18 cellular contexts compared by ENCODE assay signal in genomic region chr16:3846087-3846486, GRCh38. TPM values are rescaled to one million over a fixed set of nuclear protein-coding genes. Genes with fewer than 3 reads are reported as not detected.
DNase-seq lines count a peak whose midpoint lies in the region; FAIRE-seq and TF ChIP-seq lines count a peak whose summit lies in the region.
"Had no signal": no experiment of that assay in that cellular context is flagged by ENCODE, and none has a peak within 500 bp of the region (broad histone marks: within the 10 kb centered on the region; RNA-seq: fewer than 3 reads in every experiment).

No MANE protein-coding gene starts in this region.

- peaks cover 60% of the 10 kb centered on the region for H3K4me1 Mint-ChIP-seq in activated naive CD4-positive, alpha-beta T cell treated with anti-CD3 and anti-CD28 coated beads, Interleukin-2, amount 50 U/mL, for 24 hours
- H3K4me1 Mint-ChIP-seq in endodermal cell, result peaks cover 18% of the 10 kb centered on the region

- H3K27me3 ChIP-seq in endodermal cell (ENCODE audit: control insufficient read depth, insufficient read depth, low read length, poor library complexity, severe bottlenecking), result no peaks in the 10 kb centered on the region

- peak; percentile 48 for FAIRE-seq in G401.6 (lab: Jason Lieb, UNC)
- FAIRE-seq: A549, GM12891, GM19239 had no signal

- no peaks in the 10 kb centered on the region for H3K27me3 Mint-ChIP-seq in activated naive CD4-positive, alpha-beta T cell treated with anti-CD3 and anti-CD28 coated beads, Interleukin-2, amount 50 U/mL, for 24 hours
- H3K27me3 Mint-ChIP-seq in endodermal cell (ENCODE audit: insufficient read depth), result no peaks in the 10 kb centered on the region

- H3K27ac Mint-ChIP-seq in activated naive CD4-positive, alpha-beta T cell treated with anti-CD3 and anti-CD28 coated beads, Interleukin-2, amount 50 U/mL, for 24 hours, result peak overlapping the region; percentile 68
- peak overlapping the region; percentile 30 for H3K27ac Mint-ChIP-seq in endodermal cell
- H3K27ac Mint-ChIP-seq: CD8-positive, alpha-beta T cell had no signal

- no peak overlapping the region for H3K27ac ChIP-seq in endodermal cell (ENCODE audit: low read depth, low read length)
- H3K27ac ChIP-seq: A549, C4-2B, GM23248, HL-60 had no signal

- H3K9ac ChIP-seq in endodermal cell (ENCODE audit: extremely low read depth, low read length, poor library complexity, severe bottlenecking), result no peak overlapping the region
- H3K9ac ChIP-seq: GM23248 had no signal

- H3K36me3 Mint-ChIP-seq in activated naive CD4-positive, alpha-beta T cell treated with anti-CD3 and anti-CD28 coated beads, Interleukin-2, amount 50 U/mL, for 24 hours, result peaks cover 7% of the 10 kb centered on the region
- H3K36me3 Mint-ChIP-seq in endodermal cell (ENCODE audit: low read depth), result peaks cover 43% of the 10 kb centered on the region

- no peak for TF ChIP-seq CTCF in endodermal cell (conservative IDR thresholded peaks at IDR 0.05)
- TF ChIP-seq CTCF in GM10248 (IDR thresholded peaks at IDR 0.05; ENCODE audit: control extremely low read depth, extremely low read depth, low read depth, missing control alignments), result no peak

- H3K4me1 ChIP-seq in endodermal cell (ENCODE audit: control insufficient read depth, insufficient read depth, low read length), result no peaks in the 10 kb centered on the region

- H3K9me3 ChIP-seq in endodermal cell (ENCODE audit: control insufficient read depth, low read length), result no peaks in the 10 kb centered on the region
- H3K9me3 ChIP-seq: A549, HAP-1 had no signal

- H3K9me3 Mint-ChIP-seq in activated naive CD4-positive, alpha-beta T cell treated with anti-CD3 and anti-CD28 coated beads, Interleukin-2, amount 50 U/mL, for 24 hours, result no peaks in the 10 kb centered on the region
- no peaks in the 10 kb centered on the region for H3K9me3 Mint-ChIP-seq in endodermal cell
- H3K9me3 Mint-ChIP-seq: CD8-positive, alpha-beta T cell had no signal

- POLR2A ChIA-PET in GM10248 (lab: Yijun Ruan, JAX), result no interaction called here

- no peak overlapping the region for H3K4me3 Mint-ChIP-seq in activated naive CD4-positive, alpha-beta T cell treated with anti-CD3 and anti-CD28 coated beads, Interleukin-2, amount 50 U/mL, for 24 hours
- no peak overlapping the region for H3K4me3 Mint-ChIP-seq in endodermal cell
- H3K4me3 Mint-ChIP-seq: CD8-positive, alpha-beta T cell had no signal

- CTCF ChIA-PET in GM10248 (lab: Yijun Ruan, JAX), result no interaction called here

- H3K36me3 ChIP-seq in endodermal cell (ENCODE audit: control insufficient read depth, insufficient read depth, low read length), result peaks cover 56% of the 10 kb centered on the region

- DNase-seq in activated naive CD4-positive, alpha-beta T cell (lab: John Stamatoyannopoulos, UW), result no peak
- DNase-seq in endodermal cell (no peak), cerebellar nuclear complex (lab: John Stamatoyannopoulos, UW) (no peak), epidermal melanocyte (ENCODE audit: insufficient read length, low spot score) (no peak), GM10248 (ENCODE audit: extremely low spot score) (no peak)
- DNase-seq: AML-193; Calu3; CD8-positive, alpha-beta T cell; DMS79 treated with DMSO at 0.1 percent for 48 hours; GM23248 had no signal

- no peak overlapping the region for H3K4me3 ChIP-seq in endodermal cell (ENCODE audit: low read length)
- H3K4me3 ChIP-seq: A549, GM23248, HAP-1 had no signal

RNA-seq across cellular contexts. Expression of gene CREBBP, which starts 34.4 kb away (rescaled TPM):
- total RNA-seq in endodermal cell, result 100 to 1,000 TPM in 1 of 2 donors, 10 to 100 TPM in 1; 71.1 to 103 TPM
- polyA plus RNA-seq in endodermal cell (2013, experiment 1 of 2), result 40.4 TPM
- polyA plus RNA-seq in endodermal cell (2013, experiment 2 of 2), result 41.5 TPM
